In genomic region chr5:29148581-29148980, GRCh38 we compare ENCODE assay signal across 30 cellular contexts.
"Had no signal": no experiment of that assay in that cellular context is flagged by ENCODE, and none has a peak within 500 bp of the region (broad histone marks: within the 10 kb centered on the region; RNA-seq: fewer than 3 reads in every experiment).

No MANE protein-coding gene starts in this region.

- DNase-seq: activated CD4-positive, alpha-beta T cell treated with anti-CD3 and anti-CD28 coated beads for 1 hour; activated CD4-positive, alpha-beta T cell treated with anti-CD3 and anti-CD28 coated beads for 48 hours; activated CD4-positive, alpha-beta T cell treated with anti-CD3 and anti-CD28 coated beads, Interleukin-2, amount 50 U/mL, for 1 hour; activated CD4-positive, alpha-beta T cell treated with anti-CD3 and anti-CD28 coated beads, Interleukin-2, amount 50 U/mL, for 48 hours; activated CD8-positive, alpha-beta memory T cell treated with anti-CD3 and anti-CD28 coated beads for 24 hours; activated CD8-positive, alpha-beta T cell treated with anti-CD3 and anti-CD28 coated beads for 36 hours; activated effector memory CD4-positive, alpha-beta T cell treated with Interleukin-2 at 50 U/mL for 16 hours; activated gamma-delta T cell treated with Interleukin-2 at 50 U/mL for 16 hours; activated naive CD4-positive, alpha-beta T cell treated with anti-CD3 and anti-CD28 coated beads, Interleukin-2, amount 50 U/mL, for 16 hours; activated naive CD4-positive, alpha-beta T cell treated with Interleukin-2 at 50 U/mL for 16 hours; activated T-cell treated with anti-CD3 and anti-CD28 coated beads, Interleukin-2, amount 50 U/mL, for 4 hours; amniotic stem cell; anterior cingulate cortex; brain microvascular endothelial cell; cortex of kidney; dermis blood vessel endothelial cell; effector CD4-positive, alpha-beta T cell; effector memory CD8-positive, alpha-beta T cell; esophagus squamous epithelium; foreskin melanocyte; head of caudate nucleus; T-helper 2 cell had no signal

- H3K36me3 ChIP-seq: brain microvascular endothelial cell, esophagus squamous epithelium had no signal

- H3K9me3 Mint-ChIP-seq: effector memory CD8-positive, alpha-beta T cell had no signal

- H3K4me3 ChIP-seq: esophagus squamous epithelium had no signal

- H3K27ac ChIP-seq: brain microvascular endothelial cell, epithelial cell of prostate, esophagus squamous epithelium had no signal

- H3K4me3 Mint-ChIP-seq: activated CD8-positive, alpha-beta T cell treated with anti-CD3 and anti-CD28 coated beads for 36 hours; activated naive CD8-positive, alpha-beta T cell; activated T-cell treated with anti-CD3 and anti-CD28 coated beads, Interleukin-2, amount 50 U/mL, for 4 hours; activated T-helper 17 cell treated with anti-CD3 and anti-CD28 coated beads, Interleukin-2, amount 50 U/mL, for 72 hours; central memory CD8-positive, alpha-beta T cell; effector memory CD8-positive, alpha-beta T cell had no signal

- ATAC-seq: activated CD8-positive, alpha-beta T cell treated with anti-CD3 and anti-CD28 coated beads for 36 hours; activated T-cell treated with anti-CD3 and anti-CD28 coated beads, Interleukin-2, amount 50 U/mL, for 4 hours; activated T-helper 17 cell treated with anti-CD3 and anti-CD28 coated beads, Interleukin-2, amount 50 U/mL, for 72 hours; effector memory CD8-positive, alpha-beta T cell had no signal

- H3K27me3 ChIP-seq: brain microvascular endothelial cell, esophagus squamous epithelium had no signal

- H3K4me1 Mint-ChIP-seq: activated T-helper 17 cell treated with anti-CD3 and anti-CD28 coated beads, Interleukin-2, amount 50 U/mL, for 72 hours; central memory CD8-positive, alpha-beta T cell had no signal

- FAIRE-seq: astrocyte, bronchial epithelial cell, endometrium, endothelial cell of umbilical vein had no signal

- H3K27me3 Mint-ChIP-seq: activated CD8-positive, alpha-beta T cell treated with anti-CD3 and anti-CD28 coated beads for 36 hours; activated naive CD8-positive, alpha-beta T cell; activated T-helper 17 cell treated with anti-CD3 and anti-CD28 coated beads, Interleukin-2, amount 50 U/mL, for 72 hours; central memory CD8-positive, alpha-beta T cell; effector memory CD8-positive, alpha-beta T cell had no signal

- H3K36me3 Mint-ChIP-seq: activated naive CD8-positive, alpha-beta T cell had no signal

- H3K27ac Mint-ChIP-seq: activated CD8-positive, alpha-beta T cell treated with anti-CD3 and anti-CD28 coated beads for 36 hours; activated naive CD8-positive, alpha-beta T cell; activated T-helper 17 cell treated with anti-CD3 and anti-CD28 coated beads, Interleukin-2, amount 50 U/mL, for 72 hours; effector memory CD8-positive, alpha-beta T cell had no signal

- H3K4me1 ChIP-seq: esophagus squamous epithelium had no signal
